Comparison of ENCODE assay signal across 1 cellular context in genomic region chr11:67053896-67054850, GRCh38.
TF ChIP-seq lines count a peak whose summit lies in the region.

No MANE protein-coding gene starts in this region.

TF ChIP-seq in HEK293, 187 proteins besides CTCF, POLR2A, EP300 and RAD21 (continued from another document):
- TF ChIP-seq GLIS1 (tag by site-specific recombination; IDR thresholded peaks at IDR 0.05) = peak; percentile 34; the same call in 1 of the 2 replicates
- TF ChIP-seq ZNF404 (tag by site-specific recombination; IDR thresholded peaks at IDR 0.05) = no peak
- TF ChIP-seq ZNF837 (tag by site-specific recombination; IDR thresholded peaks at IDR 0.05) = no peak
- TF ChIP-seq ZNF571 (tag by site-specific recombination; IDR thresholded peaks at IDR 0.05) = no peak
- no peak for TF ChIP-seq ZNF114 (tag by site-specific recombination; IDR thresholded peaks at IDR 0.05)
- no peak for TF ChIP-seq YY1 (tag by site-specific recombination; IDR thresholded peaks at IDR 0.05)
- peak; percentile 50; the same call in 1 of the 2 replicates for TF ChIP-seq ZBTB17 (tag by site-specific recombination; IDR thresholded peaks at IDR 0.05)
- TF ChIP-seq ZNF132 (tag by site-specific recombination; IDR thresholded peaks at IDR 0.05; ENCODE audit: borderline replicate concordance) = no peak
- TF ChIP-seq, protein P1, sequence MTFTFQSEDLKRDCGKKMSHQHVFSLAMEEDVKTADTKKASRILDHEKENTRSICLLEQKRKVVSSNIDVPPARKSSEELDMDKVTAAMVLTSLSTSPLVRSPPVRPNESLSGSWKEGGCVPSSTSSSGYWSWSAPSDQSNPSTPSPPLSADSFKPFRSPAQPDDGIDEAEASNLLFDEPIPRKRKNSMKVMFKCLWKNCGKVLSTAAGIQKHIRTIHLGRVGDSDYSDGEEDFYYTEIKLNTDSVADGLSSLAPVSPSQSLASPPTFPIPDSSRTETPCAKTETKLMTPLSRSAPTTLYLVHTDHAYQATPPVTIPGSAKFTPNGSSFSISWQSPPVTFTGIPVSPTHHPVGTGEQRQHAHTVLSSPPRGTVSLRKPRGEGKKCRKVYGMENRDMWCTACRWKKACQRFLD (tag by site-specific recombination; IDR thresholded peaks at IDR 0.05) = no peak
- TF ChIP-seq ZNF335 (tag by site-specific recombination; conservative IDR thresholded peaks at IDR 0.05) = peak; percentile 93
- TF ChIP-seq ZNF514 (tag by site-specific recombination; IDR thresholded peaks at IDR 0.05) = no peak
- TF ChIP-seq ZNF701 (tag by site-specific recombination; IDR thresholded peaks at IDR 0.05) = no peak
- no peak for TF ChIP-seq ZNF426 (tag by site-specific recombination; IDR thresholded peaks at IDR 0.05)
- TF ChIP-seq ZNF302 (tag by site-specific recombination; IDR thresholded peaks at IDR 0.05; ENCODE audit: low read depth) = no peak
- TF ChIP-seq ZNF596 (tag by site-specific recombination; IDR thresholded peaks at IDR 0.05) = no peak
- TF ChIP-seq ZNF366 (tag by site-specific recombination; conservative IDR thresholded peaks at IDR 0.05) = peak; percentile 86
- no peak for TF ChIP-seq ZNF830 (tag by site-specific recombination; IDR thresholded peaks at IDR 0.05; ENCODE audit: low read depth)
- peak; percentile 36 for TF ChIP-seq ZFHX2 (tag by site-specific recombination; conservative IDR thresholded peaks at IDR 0.05)
- TF ChIP-seq ZNF175 (tag by site-specific recombination; IDR thresholded peaks at IDR 0.05) = no peak
- peak; percentile 50; the same call in 1 of the 2 replicates for TF ChIP-seq ZEB2 (tag by site-specific recombination; IDR thresholded peaks at IDR 0.05)
- TF ChIP-seq SP7 (tag by site-specific recombination; IDR thresholded peaks at IDR 0.05) = 0 out of 2 replicates have a peak, but pooled peaks have one; percentile 11
- TF ChIP-seq, protein P2, sequence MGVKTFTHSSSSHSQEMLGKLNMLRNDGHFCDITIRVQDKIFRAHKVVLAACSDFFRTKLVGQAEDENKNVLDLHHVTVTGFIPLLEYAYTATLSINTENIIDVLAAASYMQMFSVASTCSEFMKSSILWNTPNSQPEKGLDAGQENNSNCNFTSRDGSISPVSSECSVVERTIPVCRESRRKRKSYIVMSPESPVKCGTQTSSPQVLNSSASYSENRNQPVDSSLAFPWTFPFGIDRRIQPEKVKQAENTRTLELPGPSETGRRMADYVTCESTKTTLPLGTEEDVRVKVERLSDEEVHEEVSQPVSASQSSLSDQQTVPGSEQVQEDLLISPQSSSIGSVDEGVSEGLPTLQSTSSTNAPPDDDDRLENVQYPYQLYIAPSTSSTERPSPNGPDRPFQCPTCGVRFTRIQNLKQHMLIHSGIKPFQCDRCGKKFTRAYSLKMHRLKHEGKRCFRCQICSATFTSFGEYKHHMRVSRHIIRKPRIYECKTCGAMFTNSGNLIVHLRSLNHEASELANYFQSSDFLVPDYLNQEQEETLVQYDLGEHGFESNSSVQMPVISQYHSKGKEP (tag by site-specific recombination; IDR thresholded peaks at IDR 0.05) = no peak
- TF ChIP-seq ZIC2 (tag by site-specific recombination; IDR thresholded peaks at IDR 0.05) = peak; percentile 11; the same call in 1 of the 2 replicates
- no peak for TF ChIP-seq ZNF76 (tag by site-specific recombination; IDR thresholded peaks at IDR 0.05; ENCODE audit: borderline replicate concordance, low read depth)
- peak; percentile 54; the same call in 1 of the 2 replicates for TF ChIP-seq ZBTB10 (tag by site-specific recombination; IDR thresholded peaks at IDR 0.05)
- no peak for TF ChIP-seq GLI2 (tag by site-specific recombination; IDR thresholded peaks at IDR 0.05; ENCODE audit: borderline replicate concordance, low read depth)
- no peak for TF ChIP-seq ZNF623 (tag by site-specific recombination; IDR thresholded peaks at IDR 0.05)
- no peak for TF ChIP-seq ZNF423 (tag by site-specific recombination; IDR thresholded peaks at IDR 0.05)
- TF ChIP-seq ZNF600 (tag by site-specific recombination; IDR thresholded peaks at IDR 0.05) = no peak
- no peak for TF ChIP-seq ZNF664 (tag by site-specific recombination; IDR thresholded peaks at IDR 0.05)
- TF ChIP-seq, protein P3, sequence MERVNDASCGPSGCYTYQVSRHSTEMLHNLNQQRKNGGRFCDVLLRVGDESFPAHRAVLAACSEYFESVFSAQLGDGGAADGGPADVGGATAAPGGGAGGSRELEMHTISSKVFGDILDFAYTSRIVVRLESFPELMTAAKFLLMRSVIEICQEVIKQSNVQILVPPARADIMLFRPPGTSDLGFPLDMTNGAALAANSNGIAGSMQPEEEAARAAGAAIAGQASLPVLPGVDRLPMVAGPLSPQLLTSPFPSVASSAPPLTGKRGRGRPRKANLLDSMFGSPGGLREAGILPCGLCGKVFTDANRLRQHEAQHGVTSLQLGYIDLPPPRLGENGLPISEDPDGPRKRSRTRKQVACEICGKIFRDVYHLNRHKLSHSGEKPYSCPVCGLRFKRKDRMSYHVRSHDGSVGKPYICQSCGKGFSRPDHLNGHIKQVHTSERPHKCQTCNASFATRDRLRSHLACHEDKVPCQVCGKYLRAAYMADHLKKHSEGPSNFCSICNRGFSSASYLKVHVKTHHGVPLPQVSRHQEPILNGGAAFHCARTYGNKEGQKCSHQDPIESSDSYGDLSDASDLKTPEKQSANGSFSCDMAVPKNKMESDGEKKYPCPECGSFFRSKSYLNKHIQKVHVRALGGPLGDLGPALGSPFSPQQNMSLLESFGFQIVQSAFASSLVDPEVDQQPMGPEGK (tag by site-specific recombination; IDR thresholded peaks at IDR 0.05) = peak; percentile 85
- no peak for TF ChIP-seq ZNF362 (tag by site-specific recombination; IDR thresholded peaks at IDR 0.05)
- no peak for TF ChIP-seq ZNF324 (tag by site-specific recombination; IDR thresholded peaks at IDR 0.05)
- no peak for TF ChIP-seq ZBTB11 (tag by site-specific recombination; conservative IDR thresholded peaks at IDR 0.05; ENCODE audit: low read depth)
- TF ChIP-seq ZNF473 (tag by site-specific recombination; IDR thresholded peaks at IDR 0.05) = no peak
- no peak for TF ChIP-seq SCRT1 (tag by site-specific recombination; IDR thresholded peaks at IDR 0.05; ENCODE audit: borderline replicate concordance)
- peak; percentile 89 for TF ChIP-seq GLIS2 (tag by site-specific recombination; IDR thresholded peaks at IDR 0.05)
- TF ChIP-seq FEZF1 (tag by site-specific recombination; IDR thresholded peaks at IDR 0.05) = no peak
- TF ChIP-seq ZNF2 (tag by site-specific recombination; IDR thresholded peaks at IDR 0.05) = peak; percentile 37; the same call in 1 of the 2 replicates
- peak; percentile 32; the same call in 1 of the 2 replicates for TF ChIP-seq PRDM10 (tag by site-specific recombination; IDR thresholded peaks at IDR 0.05)
TF ChIP-seq in HEK293: peak in this region for 16.
